Comparison of ENCODE assay signal across 8 cellular contexts in the genomic region with DNA sequence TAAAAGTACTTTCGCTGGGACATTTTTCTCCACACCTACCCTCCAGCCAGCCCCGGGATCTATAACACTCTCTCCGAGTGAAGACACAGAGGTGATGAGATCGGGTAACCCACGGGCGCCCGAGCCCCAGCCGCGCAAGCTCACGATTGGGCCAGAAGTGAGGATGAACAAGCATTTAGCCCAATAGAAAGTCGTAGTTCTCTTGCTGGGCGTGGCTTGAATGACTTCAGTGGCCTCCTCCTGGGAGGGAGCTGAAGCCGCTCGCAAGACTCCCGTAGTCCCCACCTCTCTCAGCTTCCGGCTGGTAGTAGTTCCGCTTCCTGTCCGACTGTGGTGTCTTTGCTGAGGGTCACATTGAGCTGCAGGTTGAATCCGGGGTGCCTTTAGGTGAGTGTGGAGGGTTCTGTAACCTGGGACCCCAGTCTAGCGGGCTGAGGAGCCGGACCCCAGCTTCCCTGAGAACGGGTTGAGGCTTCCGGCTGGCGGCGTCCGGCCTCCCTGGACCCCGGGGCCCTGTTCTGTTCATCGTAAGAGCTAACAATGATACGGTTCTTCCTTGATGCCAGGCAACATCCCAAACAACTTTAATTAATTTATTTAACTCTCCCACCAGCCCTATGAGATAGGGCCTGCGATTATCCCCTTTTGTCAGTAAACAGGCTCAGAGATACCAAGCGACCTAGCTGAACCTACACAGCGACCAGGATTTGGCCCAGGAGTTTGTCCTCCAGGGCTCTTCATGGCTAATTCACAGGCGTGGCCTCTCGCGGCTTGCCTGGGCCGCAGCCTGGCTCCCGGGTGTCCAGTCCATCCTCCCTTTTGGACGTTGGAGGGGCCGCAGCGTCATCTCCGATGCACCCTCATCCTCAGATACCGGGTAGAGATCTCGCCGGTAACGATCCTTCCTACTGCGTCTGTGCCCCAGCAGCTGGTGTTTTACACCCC. TPM values are rescaled to one million over a fixed set of nuclear protein-coding genes. Genes with fewer than 3 reads are reported as not detected.
DNase-seq lines count a peak whose midpoint lies in the region; ATAC-seq and TF ChIP-seq lines count a peak whose summit lies in the region.

A gene with protein sequence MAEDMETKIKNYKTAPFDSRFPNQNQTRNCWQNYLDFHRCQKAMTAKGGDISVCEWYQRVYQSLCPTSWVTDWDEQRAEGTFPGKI (plus strand): TSS at position 307 of the 945 bp plus-strand sequence. CDS start 2,921 bp downstream, outside the sequence.

- POLR2A ChIA-PET in activated CD4-positive, alpha-beta T cell treated with anti-CD3 and anti-CD28 coated beads for 36 hours (lab: Charles Lee): interaction anchor here (0.6 to 1.0 kb wide), 7 partner anchors 12 to 116 kb away, joined by 3 to 8 read pairs (median 3); a partner anchor contains a TSS

- no peaks in the 10 kb centered on the region for H3K9me3 Mint-ChIP-seq in activated CD4-positive, alpha-beta T cell treated with anti-CD3 and anti-CD28 coated beads for 36 hours (ENCODE audit: low read depth)

- ATAC-seq in HG03442 (IDR thresholded peaks at IDR 0.05; ENCODE audit: unreplicated experiment): peak; percentile 53
- ATAC-seq in activated CD4-positive, alpha-beta T cell treated with anti-CD3 and anti-CD28 coated beads for 36 hours: peak; percentile 76

- peak within 1 kb of the TSS; percentile 84 for H3K27ac Mint-ChIP-seq in activated CD4-positive, alpha-beta T cell treated with anti-CD3 and anti-CD28 coated beads for 36 hours

- no peak for TF ChIP-seq CTCF in choroid plexus epithelial cell (conservative IDR thresholded peaks at IDR 0.05; ENCODE audit: low read depth, low read length)

- H3K36me3 Mint-ChIP-seq in activated CD4-positive, alpha-beta T cell treated with anti-CD3 and anti-CD28 coated beads for 36 hours (ENCODE audit: low read depth): peaks cover 16% of the 10 kb centered on the region

- intact Hi-C loops in activated CD4-positive, alpha-beta T cell treated with anti-CD3 and anti-CD28 coated beads for 36 hours (cut with DNase I, micrococcal nuclease): loop anchor here in 1 of 2 experiments (1.0 to 10.0 kb wide), 10 partner anchors 20 to 493 kb away; a partner anchor contains a TSS

- no peaks in the 10 kb centered on the region for H3K27me3 Mint-ChIP-seq in activated CD4-positive, alpha-beta T cell treated with anti-CD3 and anti-CD28 coated beads for 36 hours

- H3K4me3 Mint-ChIP-seq in activated CD4-positive, alpha-beta T cell treated with anti-CD3 and anti-CD28 coated beads for 36 hours: peak within 1 kb of the TSS; percentile 92

- TF ChIP-seq POLR2A in GM19099 (IDR thresholded peaks at IDR 0.05; ENCODE audit: extremely low read depth, insufficient read length, low read depth): peak; percentile 93

- CTCF ChIA-PET in activated CD4-positive, alpha-beta T cell treated with anti-CD3 and anti-CD28 coated beads for 36 hours (lab: Charles Lee): interaction anchor here (0.6 to 1.2 kb wide), 11 partner anchors 10 to 507 kb away, joined by 3 to 5 read pairs (median 3); no protein-coding TSS in a partner anchor

- peaks cover 39% of the 10 kb centered on the region for H3K4me1 Mint-ChIP-seq in activated CD4-positive, alpha-beta T cell treated with anti-CD3 and anti-CD28 coated beads for 36 hours

- peak within 1 kb of the TSS; percentile 94 for H3K4me3 ChIP-seq in choroid plexus epithelial cell (ENCODE audit: low read depth, low read length)

- DNase-seq in AG20443 (ENCODE audit: low spot score): peak; percentile 97
- DNase-seq in NCI-H524 (lab: John Stamatoyannopoulos, UW): peak; percentile 98 to 99
- peak; percentile 95 for DNase-seq in activated CD4-positive, alpha-beta T cell treated with anti-CD3 and anti-CD28 coated beads for 36 hours
- DNase-seq in choroid plexus epithelial cell (ENCODE audit: low read depth): peak; percentile 98
- peak; percentile 96 for DNase-seq in kidney glomerular epithelial cell (lab: John Stamatoyannopoulos, UW)
- DNase-seq in stimulated activated CD4-positive, alpha-beta T cell treated with anti-CD3 and anti-CD28 coated beads, Interleukin-1b, Interleukin-23, amount 100 ng/mL, for 1 hour (ENCODE audit: low read depth in 2 of 2): peak; percentile 69 to 76

RNA-seq across cellular contexts. Expression of the gene that starts here (rescaled TPM):
- total RNA-seq in activated CD4-positive, alpha-beta T cell treated with anti-CD3 and anti-CD28 coated beads for 36 hours: 100 to 1,000 TPM; 385 to 437 TPM

Comparison
In these comparisons a context has a peak if more than half of its experiments do, and no peak if none do; other contexts are left out.
1. Peak in every context shown above with its lines: DNase-seq, ATAC-seq and H3K4me3 ChIP-seq.